In genomic region chr7:80481196-80481884, GRCh38 we compare ENCODE assay signal across 16 cellular contexts. TPM values are rescaled to one million over a fixed set of nuclear protein-coding genes. Genes with fewer than 3 reads are reported as not detected.
A peak's percentile ranks its signal among the peaks of the same experiment; 100 is the strongest.
DNase-seq lines count a peak whose midpoint lies in the region; ATAC-seq, FAIRE-seq and TF ChIP-seq lines count a peak whose summit lies in the region.
"Had no signal": no experiment of that assay in that cellular context is flagged by ENCODE, and none has a peak within 500 bp of the region (broad histone marks: within the 10 kb centered on the region; RNA-seq: fewer than 3 reads in every experiment).

No MANE protein-coding gene starts in this region.

- no peak for TF ChIP-seq EP300 in H1 (IDR thresholded peaks at IDR 0.05; ENCODE audit: borderline replicate concordance in 1 of 2, low read depth in 2 of 2, low read length in 2 of 2)

- H3K27ac ChIP-seq in H1 (ENCODE audit: low read depth, low read length) = no peak overlapping the region

- no peaks in the 10 kb centered on the region for H3K23me2 ChIP-seq in H1 (ENCODE audit: low read depth, low read length)

- H3K4me1 Mint-ChIP-seq in nephron = peaks cover 10% of the 10 kb centered on the region

- no peaks in the 10 kb centered on the region for H3K27me3 ChIP-seq in H1 (replicated peaks in 1 of 4; ENCODE audit: control insufficient read depth in 3 of 4, extremely low read depth in 1 of 4, insufficient read depth in 3 of 4, low read length in 3 of 4)

- H3K4me3 Mint-ChIP-seq in nephron = no peak overlapping the region

- no peak for TF ChIP-seq CTCF in H1 (IDR thresholded peaks at IDR 0.05; ENCODE audit: control extremely low read depth in 1 of 3, insufficient read depth in 1 of 3, low read depth in 1 of 3, low read length in 3 of 3)
- no peak for TF ChIP-seq CTCF in nephron (IDR thresholded peaks at IDR 0.05; ENCODE audit: unreplicated experiment in 3 of 3)

- no peaks in the 10 kb centered on the region for H3K79me2 ChIP-seq in H1 (ENCODE audit: control insufficient read depth in 1 of 2, insufficient read depth in 2 of 2, low read length in 2 of 2)

- H3K4me3 ChIP-seq in H1 (ENCODE audit: extremely low read depth in 1 of 4, insufficient read depth in 2 of 4, low read depth in 3 of 4, low read length in 4 of 4) = no peak overlapping the region

- no peak overlapping the region for H2BK120ac ChIP-seq in H1 (replicated peaks; ENCODE audit: low read depth, low read length)

- no peak overlapping the region for H2BK20ac ChIP-seq in H1 (ENCODE audit: low read length)

- DNase-seq in Daoy (ENCODE audit: low read depth) = peak; percentile 49
- peak; percentile 39 for DNase-seq in LHCN-M2 (ENCODE audit: low read depth)
- peak in 1 of 2 experiments; percentile 25 for DNase-seq in H1 (ENCODE audit: low read depth in 1 of 2, low spot score in 2 of 2)
- DNase-seq in AG08396 (ENCODE audit: low spot score) = no peak
- DNase-seq in midbrain (lab: John Stamatoyannopoulos, UW) = no peak
- no peak for DNase-seq in MV-4-11 (lab: John Stamatoyannopoulos, UW)
- DNase-seq: activated CD8-positive, alpha-beta memory T cell treated with anti-CD3 and anti-CD28 coated beads, Interleukin-2, amount 50 U/mL, for 4 hours; cortex of kidney; NCI-H2227 treated with DMSO at 0.1 percent for 48 hours; stimulated activated CD4-positive, alpha-beta T cell treated with anti-CD3 and anti-CD28 coated beads, Interleukin-4, amount 100 ng/mL, for 1 hour; stimulated activated naive CD4-positive, alpha-beta T cell had no signal

- no peak for ATAC-seq in GM21528 (IDR thresholded peaks at IDR 0.05; ENCODE audit: low FRiP score, unreplicated experiment)

- H3K36me3 Mint-ChIP-seq in nephron (ENCODE audit: low read depth) = no peaks in the 10 kb centered on the region

- no peaks in the 10 kb centered on the region for H3K36me3 ChIP-seq in H1 (ENCODE audit: control insufficient read depth in 2 of 4, insufficient read depth in 4 of 4, low read length in 3 of 4)

- H3K18ac ChIP-seq in H1 (ENCODE audit: extremely low read depth, low read length) = no peak overlapping the region

- no peak for TF ChIP-seq POLR2A in H1 (IDR thresholded peaks at IDR 0.05; ENCODE audit: control extremely low read depth in 1 of 2, low read depth in 2 of 2, low read length in 2 of 2)

- H3K4me2 ChIP-seq in H1 (ENCODE audit: insufficient read depth in 1 of 2, low read depth in 2 of 2, low read length in 2 of 2) = no peak overlapping the region

- no peak overlapping the region for H2BK15ac ChIP-seq in H1 (ENCODE audit: low read length)

- no peaks in the 10 kb centered on the region for H3K9me3 Mint-ChIP-seq in nephron

- CTCF ChIA-PET in H1 (lab: Charles Lee; ENCODE audit: partially characterized antibody) = interaction anchor here (1.4 kb wide), 1 partner anchor 9 kb away, joined by 3 read pairs; no protein-coding TSS in a partner anchor

- no peak overlapping the region for H3K56ac ChIP-seq in H1 (replicated peaks; ENCODE audit: insufficient read length, low read depth, low read length)

- H3K79me1 ChIP-seq in H1 (ENCODE audit: low read depth, low read length) = no peaks in the 10 kb centered on the region

- H3K27me3 Mint-ChIP-seq in nephron (ENCODE audit: low read depth) = no peaks in the 10 kb centered on the region

- no peak overlapping the region for H3K23ac ChIP-seq in H1 (ENCODE audit: insufficient read length)

- H2AK5ac ChIP-seq in H1 (ENCODE audit: low read depth, low read length) = no peak overlapping the region

- H3K27ac Mint-ChIP-seq in nephron = peak overlapping the region; percentile 35 to 58 (median 41)

- H3K4me1 ChIP-seq in H1 (replicated peaks in 1 of 4; ENCODE audit: control insufficient read depth in 3 of 4, insufficient read depth in 4 of 4, low read length in 3 of 4) = peaks cover 0 to 3% (median under 1%) of the 10 kb centered on the region in 4 experiments; a peak in 1 of 7 replicates

- no peaks in the 10 kb centered on the region for H4K20me1 ChIP-seq in H1 (replicated peaks in 1 of 2; ENCODE audit: control insufficient read depth in 1 of 2, insufficient read depth in 2 of 2, low read length in 2 of 2)

- POLR2A ChIA-PET in H1 (lab: Charles Lee; ENCODE audit: partially characterized antibody) = interaction anchor here (1.3 kb wide), 1 partner anchor 10 kb away, joined by 3 read pairs; no protein-coding TSS in a partner anchor

- H3K4ac ChIP-seq in H1 (replicated peaks; ENCODE audit: insufficient read length, low read depth, low read length) = no peak overlapping the region

- no peak overlapping the region for H2BK12ac ChIP-seq in H1 (ENCODE audit: low read depth, low read length)

- no peak overlapping the region for H3K14ac ChIP-seq in H1 (ENCODE audit: insufficient read length)

- H3K9ac ChIP-seq in H1 (replicated peaks in 1 of 4; ENCODE audit: extremely low read depth in 1 of 4, low read depth in 3 of 4, low read length in 3 of 4) = no peak overlapping the region

- H4K8ac ChIP-seq in H1 (ENCODE audit: extremely low read depth, insufficient read depth, low read length) = no peak overlapping the region

- TF ChIP-seq RAD21 in H1 (IDR thresholded peaks at IDR 0.05 in 1 of 2, conservative IDR thresholded peaks at IDR 0.05 in 1 of 2; ENCODE audit: low read depth in 2 of 2, low read length in 2 of 2) = no peak

- no peak overlapping the region for H4K5ac ChIP-seq in H1 (ENCODE audit: insufficient read length, low read depth, low read length)

- 74% methylated on average over 2 of the region's 2 CpGs; no CpG with 5 or more reads in 1 of the 2 experiments for WGBS in H1 (ENCODE audit: extremely low coverage in 1 of 2, insufficient coverage in 1 of 2, insufficient read length in 1 of 2, insufficient replicate concordance in 2 of 2, low coverage in 1 of 2, low lambda C conversion rate in 2 of 2, missing lambda C conversion rate in 1 of 2), 2 experiments

- no peak for FAIRE-seq in H1 (lab: Jason Lieb, UNC)

- no peak overlapping the region for H2AFZ ChIP-seq in H1 (ENCODE audit: low read length)

- H3K9me3 ChIP-seq in H1 (ENCODE audit: insufficient read depth in 2 of 2, low read depth in 1 of 2, low read length in 1 of 2) = no peaks in the 10 kb centered on the region

- no peak overlapping the region for H4K91ac ChIP-seq in H1 (replicated peaks; ENCODE audit: insufficient read length, low read length)

- H2BK5ac ChIP-seq in H1 (ENCODE audit: low read depth, low read length) = no peak overlapping the region

TF ChIP-seq in H1, 55 proteins besides CTCF, POLR2A, EP300 and RAD21:
- TF ChIP-seq TEAD4 (IDR thresholded peaks at IDR 0.05; ENCODE audit: low read depth, low read length) (peak; percentile 72; the same call in 1 of the 2 replicates), SP1 (IDR thresholded peaks at IDR 0.05; ENCODE audit: low read depth, low read length) (0 out of 2 replicates have a peak, but pooled peaks have one; percentile 14), KDM1A (IDR thresholded peaks at IDR 0.05; ENCODE audit: borderline replicate concordance, low read length) (no peak), GTF2F1 (IDR thresholded peaks at IDR 0.05; ENCODE audit: borderline replicate concordance, low read depth, low read length) (no peak), EZH2 (IDR thresholded peaks at IDR 0.05; ENCODE audit: low read depth, low read length, severe bottlenecking) (no peak)

RNA-seq across cellular contexts. Expression of gene GNAT3, which starts 30.5 kb away (rescaled TPM):
- total RNA-seq in Daoy (2014; rRNA removed; shearing (Covaris generic)) = not detected in 2 replicates
- not detected in 2 replicates for total RNA-seq in LHCN-M2 (2014; rRNA removed)
- not detected for polyA plus RNA-seq in LHCN-M2 (2012)
- not detected in 2 replicates for total RNA-seq in H1 (2021; fragmentation: NEBNext Ultra II Directional; extraction: Animal tissue kit (Norgen Biotek cat#: 25700))
- polyA plus RNA-seq in H1 (2011; rRNA removed) = not detected in 2 replicates
- polyA plus RNA-seq in H1 (2011; cell fraction: cytosol; rRNA removed) = not detected
- polyA plus RNA-seq in H1 (2011; cell fraction: nucleus; rRNA removed) = not detected
- not detected in 4 replicates for polyA plus RNA-seq in H1 (2012, experiment 1 of 2)
- polyA plus RNA-seq in H1 (2012, experiment 2 of 2) = not detected
- polyA plus RNA-seq in H1 (2013, experiment 1 of 2) = 0.14 TPM
- 0.06 TPM for polyA plus RNA-seq in H1 (2013, experiment 2 of 2)
- 0.39 TPM in 1 of 2 replicates, not detected in the other for polyA minus RNA-seq in H1 (2011; rRNA and poly(A)+ RNA removed)
- not detected for polyA minus RNA-seq in H1 (2011; cell fraction: cytosol; rRNA and poly(A)+ RNA removed)
- not detected for polyA minus RNA-seq in H1 (2011; cell fraction: nucleus; rRNA and poly(A)+ RNA removed)
- total RNA-seq: fibroblast of villous mesenchyme, lung microvascular endothelial cell had no signal
- polyA plus RNA-seq: BJ had no signal

Comparison
In these comparisons a context has a peak if more than half of its experiments do, and no peak if none do; other contexts are left out.
1. DNase-seq: peak in Daoy (single experiment) and LHCN-M2 (single experiment); none in AG08396 (single experiment), midbrain (single experiment) and MV-4-11 (single experiment).